Comparison of ENCODE assay signal across 1 cellular context in the genomic region with DNA sequence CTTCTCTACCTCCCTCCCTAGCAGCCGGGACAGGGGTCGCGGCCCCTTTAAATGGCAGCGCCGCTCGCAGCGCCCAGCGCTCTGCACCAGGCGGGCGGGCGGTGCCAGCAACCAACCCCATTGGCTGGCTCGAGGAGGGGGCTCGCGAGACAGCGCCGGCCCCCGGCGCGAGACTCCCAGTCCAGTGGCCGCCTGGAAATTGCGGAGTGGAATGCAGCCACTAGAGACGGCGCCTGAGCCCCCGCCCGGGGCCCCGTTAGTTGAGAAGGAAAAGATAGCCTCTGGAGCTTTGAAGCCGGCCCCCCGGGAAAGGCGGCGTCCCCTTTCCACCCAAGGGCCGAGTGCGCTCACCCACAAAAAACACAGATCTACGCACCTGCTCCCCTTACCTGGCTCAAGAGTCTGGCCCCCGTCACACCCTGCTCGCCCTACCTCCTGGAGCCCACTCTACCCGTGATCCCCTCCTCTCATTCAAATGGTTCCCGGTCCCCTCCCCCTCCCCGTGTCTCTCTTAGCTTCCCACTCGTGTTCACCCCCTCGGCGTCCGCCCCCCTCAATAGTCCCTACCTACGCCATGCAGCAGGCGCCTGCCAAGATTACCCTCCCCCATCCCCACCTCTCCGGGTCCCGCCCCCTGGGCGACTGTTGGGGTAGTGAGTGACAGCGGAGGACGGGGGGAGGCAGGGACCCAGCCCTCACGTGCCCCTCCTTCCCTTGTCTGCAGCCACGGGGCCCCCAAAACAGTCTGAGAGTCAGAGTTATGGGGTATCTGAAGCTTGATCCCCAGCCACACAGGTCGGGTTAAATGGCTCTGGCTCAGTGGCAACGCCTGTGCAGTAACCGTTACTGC.
TF ChIP-seq lines count a peak whose summit lies in the region.

A gene (minus strand): TSS at position 49 of the 850 bp plus-strand sequence. CDS start 885 bp downstream, outside the sequence.

TF ChIP-seq in HEK293, 187 proteins besides CTCF, POLR2A, EP300 and RAD21 (continued from another document and continues in another):
- TF ChIP-seq, protein P1, sequence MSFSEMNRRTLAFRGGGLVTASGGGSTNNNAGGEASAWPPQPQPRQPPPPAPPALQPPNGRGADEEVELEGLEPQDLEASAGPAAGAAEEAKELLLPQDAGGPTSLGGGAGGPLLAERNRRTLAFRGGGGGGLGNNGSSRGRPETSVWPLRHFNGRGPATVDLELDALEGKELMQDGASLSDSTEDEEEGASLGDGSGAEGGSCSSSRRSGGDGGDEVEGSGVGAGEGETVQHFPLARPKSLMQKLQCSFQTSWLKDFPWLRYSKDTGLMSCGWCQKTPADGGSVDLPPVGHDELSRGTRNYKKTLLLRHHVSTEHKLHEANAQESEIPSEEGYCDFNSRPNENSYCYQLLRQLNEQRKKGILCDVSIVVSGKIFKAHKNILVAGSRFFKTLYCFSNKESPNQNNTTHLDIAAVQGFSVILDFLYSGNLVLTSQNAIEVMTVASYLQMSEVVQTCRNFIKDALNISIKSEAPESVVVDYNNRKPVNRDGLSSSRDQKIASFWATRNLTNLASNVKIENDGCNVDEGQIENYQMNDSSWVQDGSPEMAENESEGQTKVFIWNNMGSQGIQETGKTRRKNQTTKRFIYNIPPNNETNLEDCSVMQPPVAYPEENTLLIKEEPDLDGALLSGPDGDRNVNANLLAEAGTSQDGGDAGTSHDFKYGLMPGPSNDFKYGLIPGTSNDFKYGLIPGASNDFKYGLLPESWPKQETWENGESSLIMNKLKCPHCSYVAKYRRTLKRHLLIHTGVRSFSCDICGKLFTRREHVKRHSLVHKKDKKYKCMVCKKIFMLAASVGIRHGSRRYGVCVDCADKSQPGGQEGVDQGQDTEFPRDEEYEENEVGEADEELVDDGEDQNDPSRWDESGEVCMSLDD (tag by site-specific recombination; IDR thresholded peaks at IDR 0.05) = peak; percentile 85
- no peak for TF ChIP-seq ZNF549 (tag by site-specific recombination; IDR thresholded peaks at IDR 0.05)
- TF ChIP-seq WT1 (tag by site-specific recombination; IDR thresholded peaks at IDR 0.05) = 0 out of 2 replicates have a peak, but pooled peaks have one; percentile 20
- TF ChIP-seq OSR2 (tag by site-specific recombination; IDR thresholded peaks at IDR 0.05) = no peak
- TF ChIP-seq, protein P2, sequence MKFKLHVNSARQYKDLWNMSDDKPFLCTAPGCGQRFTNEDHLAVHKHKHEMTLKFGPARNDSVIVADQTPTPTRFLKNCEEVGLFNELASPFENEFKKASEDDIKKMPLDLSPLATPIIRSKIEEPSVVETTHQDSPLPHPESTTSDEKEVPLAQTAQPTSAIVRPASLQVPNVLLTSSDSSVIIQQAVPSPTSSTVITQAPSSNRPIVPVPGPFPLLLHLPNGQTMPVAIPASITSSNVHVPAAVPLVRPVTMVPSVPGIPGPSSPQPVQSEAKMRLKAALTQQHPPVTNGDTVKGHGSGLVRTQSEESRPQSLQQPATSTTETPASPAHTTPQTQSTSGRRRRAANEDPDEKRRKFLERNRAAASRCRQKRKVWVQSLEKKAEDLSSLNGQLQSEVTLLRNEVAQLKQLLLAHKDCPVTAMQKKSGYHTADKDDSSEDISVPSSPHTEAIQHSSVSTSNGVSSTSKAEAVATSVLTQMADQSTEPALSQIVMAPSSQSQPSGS (tag by site-specific recombination; IDR thresholded peaks at IDR 0.05; ENCODE audit: low read depth) = no peak
- TF ChIP-seq, protein P3, sequence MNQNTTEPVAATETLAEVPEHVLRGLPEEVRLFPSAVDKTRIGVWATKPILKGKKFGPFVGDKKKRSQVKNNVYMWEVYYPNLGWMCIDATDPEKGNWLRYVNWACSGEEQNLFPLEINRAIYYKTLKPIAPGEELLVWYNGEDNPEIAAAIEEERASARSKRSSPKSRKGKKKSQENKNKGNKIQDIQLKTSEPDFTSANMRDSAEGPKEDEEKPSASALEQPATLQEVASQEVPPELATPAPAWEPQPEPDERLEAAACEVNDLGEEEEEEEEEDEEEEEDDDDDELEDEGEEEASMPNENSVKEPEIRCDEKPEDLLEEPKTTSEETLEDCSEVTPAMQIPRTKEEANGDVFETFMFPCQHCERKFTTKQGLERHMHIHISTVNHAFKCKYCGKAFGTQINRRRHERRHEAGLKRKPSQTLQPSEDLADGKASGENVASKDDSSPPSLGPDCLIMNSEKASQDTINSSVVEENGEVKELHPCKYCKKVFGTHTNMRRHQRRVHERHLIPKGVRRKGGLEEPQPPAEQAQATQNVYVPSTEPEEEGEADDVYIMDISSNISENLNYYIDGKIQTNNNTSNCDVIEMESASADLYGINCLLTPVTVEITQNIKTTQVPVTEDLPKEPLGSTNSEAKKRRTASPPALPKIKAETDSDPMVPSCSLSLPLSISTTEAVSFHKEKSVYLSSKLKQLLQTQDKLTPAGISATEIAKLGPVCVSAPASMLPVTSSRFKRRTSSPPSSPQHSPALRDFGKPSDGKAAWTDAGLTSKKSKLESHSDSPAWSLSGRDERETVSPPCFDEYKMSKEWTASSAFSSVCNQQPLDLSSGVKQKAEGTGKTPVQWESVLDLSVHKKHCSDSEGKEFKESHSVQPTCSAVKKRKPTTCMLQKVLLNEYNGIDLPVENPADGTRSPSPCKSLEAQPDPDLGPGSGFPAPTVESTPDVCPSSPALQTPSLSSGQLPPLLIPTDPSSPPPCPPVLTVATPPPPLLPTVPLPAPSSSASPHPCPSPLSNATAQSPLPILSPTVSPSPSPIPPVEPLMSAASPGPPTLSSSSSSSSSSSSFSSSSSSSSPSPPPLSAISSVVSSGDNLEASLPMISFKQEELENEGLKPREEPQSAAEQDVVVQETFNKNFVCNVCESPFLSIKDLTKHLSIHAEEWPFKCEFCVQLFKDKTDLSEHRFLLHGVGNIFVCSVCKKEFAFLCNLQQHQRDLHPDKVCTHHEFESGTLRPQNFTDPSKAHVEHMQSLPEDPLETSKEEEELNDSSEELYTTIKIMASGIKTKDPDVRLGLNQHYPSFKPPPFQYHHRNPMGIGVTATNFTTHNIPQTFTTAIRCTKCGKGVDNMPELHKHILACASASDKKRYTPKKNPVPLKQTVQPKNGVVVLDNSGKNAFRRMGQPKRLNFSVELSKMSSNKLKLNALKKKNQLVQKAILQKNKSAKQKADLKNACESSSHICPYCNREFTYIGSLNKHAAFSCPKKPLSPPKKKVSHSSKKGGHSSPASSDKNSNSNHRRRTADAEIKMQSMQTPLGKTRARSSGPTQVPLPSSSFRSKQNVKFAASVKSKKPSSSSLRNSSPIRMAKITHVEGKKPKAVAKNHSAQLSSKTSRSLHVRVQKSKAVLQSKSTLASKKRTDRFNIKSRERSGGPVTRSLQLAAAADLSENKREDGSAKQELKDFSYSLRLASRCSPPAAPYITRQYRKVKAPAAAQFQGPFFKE (tag by site-specific recombination; IDR thresholded peaks at IDR 0.05; ENCODE audit: borderline replicate concordance) = no peak
- TF ChIP-seq, protein P4, sequence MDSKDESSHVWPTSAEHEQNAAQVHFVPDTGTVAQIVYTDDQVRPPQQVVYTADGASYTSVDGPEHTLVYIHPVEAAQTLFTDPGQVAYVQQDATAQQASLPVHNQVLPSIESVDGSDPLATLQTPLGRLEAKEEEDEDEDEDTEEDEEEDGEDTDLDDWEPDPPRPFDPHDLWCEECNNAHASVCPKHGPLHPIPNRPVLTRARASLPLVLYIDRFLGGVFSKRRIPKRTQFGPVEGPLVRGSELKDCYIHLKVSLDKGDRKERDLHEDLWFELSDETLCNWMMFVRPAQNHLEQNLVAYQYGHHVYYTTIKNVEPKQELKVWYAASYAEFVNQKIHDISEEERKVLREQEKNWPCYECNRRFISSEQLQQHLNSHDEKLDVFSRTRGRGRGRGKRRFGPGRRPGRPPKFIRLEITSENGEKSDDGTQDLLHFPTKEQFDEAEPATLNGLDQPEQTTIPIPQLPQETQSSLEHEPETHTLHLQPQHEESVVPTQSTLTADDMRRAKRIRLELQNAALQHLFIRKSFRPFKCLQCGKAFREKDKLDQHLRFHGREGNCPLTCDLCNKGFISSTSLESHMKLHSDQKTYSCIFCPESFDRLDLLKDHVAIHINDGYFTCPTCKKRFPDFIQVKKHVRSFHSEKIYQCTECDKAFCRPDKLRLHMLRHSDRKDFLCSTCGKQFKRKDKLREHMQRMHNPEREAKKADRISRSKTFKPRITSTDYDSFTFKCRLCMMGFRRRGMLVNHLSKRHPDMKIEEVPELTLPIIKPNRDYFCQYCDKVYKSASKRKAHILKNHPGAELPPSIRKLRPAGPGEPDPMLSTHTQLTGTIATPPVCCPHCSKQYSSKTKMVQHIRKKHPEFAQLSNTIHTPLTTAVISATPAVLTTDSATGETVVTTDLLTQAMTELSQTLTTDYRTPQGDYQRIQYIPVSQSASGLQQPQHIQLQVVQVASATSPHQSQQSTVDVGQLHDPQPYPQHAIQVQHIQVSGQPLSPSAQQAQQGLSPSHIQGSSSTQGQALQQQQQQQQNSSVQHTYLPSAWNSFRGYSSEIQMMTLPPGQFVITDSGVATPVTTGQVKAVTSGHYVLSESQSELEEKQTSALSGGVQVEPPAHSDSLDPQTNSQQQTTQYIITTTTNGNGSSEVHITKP (tag by site-specific recombination; IDR thresholded peaks at IDR 0.05) = peak; percentile 65
- TF ChIP-seq MYNN (tag by site-specific recombination; IDR thresholded peaks at IDR 0.05; ENCODE audit: borderline replicate concordance) = no peak
- TF ChIP-seq, protein P5, sequence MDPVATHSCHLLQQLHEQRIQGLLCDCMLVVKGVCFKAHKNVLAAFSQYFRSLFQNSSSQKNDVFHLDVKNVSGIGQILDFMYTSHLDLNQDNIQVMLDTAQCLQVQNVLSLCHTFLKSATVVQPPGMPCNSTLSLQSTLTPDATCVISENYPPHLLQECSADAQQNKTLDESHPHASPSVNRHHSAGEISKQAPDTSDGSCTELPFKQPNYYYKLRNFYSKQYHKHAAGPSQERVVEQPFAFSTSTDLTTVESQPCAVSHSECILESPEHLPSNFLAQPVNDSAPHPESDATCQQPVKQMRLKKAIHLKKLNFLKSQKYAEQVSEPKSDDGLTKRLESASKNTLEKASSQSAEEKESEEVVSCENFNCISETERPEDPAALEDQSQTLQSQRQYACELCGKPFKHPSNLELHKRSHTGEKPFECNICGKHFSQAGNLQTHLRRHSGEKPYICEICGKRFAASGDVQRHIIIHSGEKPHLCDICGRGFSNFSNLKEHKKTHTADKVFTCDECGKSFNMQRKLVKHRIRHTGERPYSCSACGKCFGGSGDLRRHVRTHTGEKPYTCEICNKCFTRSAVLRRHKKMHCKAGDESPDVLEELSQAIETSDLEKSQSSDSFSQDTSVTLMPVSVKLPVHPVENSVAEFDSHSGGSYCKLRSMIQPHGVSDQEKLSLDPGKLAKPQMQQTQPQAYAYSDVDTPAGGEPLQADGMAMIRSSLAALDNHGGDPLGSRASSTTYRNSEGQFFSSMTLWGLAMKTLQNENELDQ (tag by site-specific recombination; IDR thresholded peaks at IDR 0.05; ENCODE audit: low read depth) = no peak
- no peak for TF ChIP-seq ZNF132 (tag by site-specific recombination; IDR thresholded peaks at IDR 0.05; ENCODE audit: borderline replicate concordance)
- no peak for TF ChIP-seq ZNF16 (tag by site-specific recombination; IDR thresholded peaks at IDR 0.05; ENCODE audit: low read depth)
- peak; percentile 30; the same call in 1 of the 2 replicates for TF ChIP-seq MZF1 (tag by site-specific recombination; IDR thresholded peaks at IDR 0.05; ENCODE audit: borderline replicate concordance)
- no peak for TF ChIP-seq BCL11A (tag by site-specific recombination; IDR thresholded peaks at IDR 0.05; ENCODE audit: low read depth)
- no peak for TF ChIP-seq ZNF140 (tag by site-specific recombination; IDR thresholded peaks at IDR 0.05)
- TF ChIP-seq SETDB1 (IDR thresholded peaks at IDR 0.05; ENCODE audit: insufficient read length, low read length) = no peak
- TF ChIP-seq ZNF274 (IDR thresholded peaks at IDR 0.05; ENCODE audit: low read length) = no peak
- no peak for TF ChIP-seq ZNF274 (tag by site-specific recombination; IDR thresholded peaks at IDR 0.05; ENCODE audit: borderline replicate concordance)
- TF ChIP-seq, protein P6, sequence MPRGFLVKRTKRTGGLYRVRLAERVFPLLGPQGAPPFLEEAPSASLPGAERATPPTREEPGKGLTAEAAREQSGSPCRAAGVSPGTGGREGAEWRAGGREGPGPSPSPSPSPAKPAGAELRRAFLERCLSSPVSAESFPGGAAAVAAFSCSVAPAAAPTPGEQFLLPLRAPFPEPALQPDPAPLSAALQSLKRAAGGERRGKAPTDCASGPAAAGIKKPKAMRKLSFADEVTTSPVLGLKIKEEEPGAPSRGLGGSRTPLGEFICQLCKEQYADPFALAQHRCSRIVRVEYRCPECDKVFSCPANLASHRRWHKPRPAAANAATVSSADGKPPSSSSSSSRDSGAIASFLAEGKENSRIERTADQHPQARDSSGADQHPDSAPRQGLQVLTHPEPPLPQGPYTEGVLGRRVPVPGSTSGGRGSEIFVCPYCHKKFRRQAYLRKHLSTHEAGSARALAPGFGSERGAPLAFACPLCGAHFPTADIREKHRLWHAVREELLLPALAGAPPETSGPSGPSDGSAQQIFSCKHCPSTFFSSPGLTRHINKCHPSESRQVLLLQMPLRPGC (tag by site-specific recombination; IDR thresholded peaks at IDR 0.05) = no peak
- TF ChIP-seq ZNF2 (tag by site-specific recombination; IDR thresholded peaks at IDR 0.05) = no peak
- TF ChIP-seq ZNF155 (tag by site-specific recombination; IDR thresholded peaks at IDR 0.05) = no peak
- no peak for TF ChIP-seq ZNF248 (tag by site-specific recombination; IDR thresholded peaks at IDR 0.05)
- no peak for TF ChIP-seq ZNF157 (tag by site-specific recombination; IDR thresholded peaks at IDR 0.05)
- TF ChIP-seq PRDM1 (tag by site-specific recombination; IDR thresholded peaks at IDR 0.05) = no peak
- TF ChIP-seq, protein P7, sequence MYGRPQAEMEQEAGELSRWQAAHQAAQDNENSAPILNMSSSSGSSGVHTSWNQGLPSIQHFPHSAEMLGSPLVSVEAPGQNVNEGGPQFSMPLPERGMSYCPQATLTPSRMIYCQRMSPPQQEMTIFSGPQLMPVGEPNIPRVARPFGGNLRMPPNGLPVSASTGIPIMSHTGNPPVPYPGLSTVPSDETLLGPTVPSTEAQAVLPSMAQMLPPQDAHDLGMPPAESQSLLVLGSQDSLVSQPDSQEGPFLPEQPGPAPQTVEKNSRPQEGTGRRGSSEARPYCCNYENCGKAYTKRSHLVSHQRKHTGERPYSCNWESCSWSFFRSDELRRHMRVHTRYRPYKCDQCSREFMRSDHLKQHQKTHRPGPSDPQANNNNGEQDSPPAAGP (tag by site-specific recombination; IDR thresholded peaks at IDR 0.05) = 0 out of 2 replicates have a peak, but pooled peaks have one; percentile 27
- TF ChIP-seq, protein P8, sequence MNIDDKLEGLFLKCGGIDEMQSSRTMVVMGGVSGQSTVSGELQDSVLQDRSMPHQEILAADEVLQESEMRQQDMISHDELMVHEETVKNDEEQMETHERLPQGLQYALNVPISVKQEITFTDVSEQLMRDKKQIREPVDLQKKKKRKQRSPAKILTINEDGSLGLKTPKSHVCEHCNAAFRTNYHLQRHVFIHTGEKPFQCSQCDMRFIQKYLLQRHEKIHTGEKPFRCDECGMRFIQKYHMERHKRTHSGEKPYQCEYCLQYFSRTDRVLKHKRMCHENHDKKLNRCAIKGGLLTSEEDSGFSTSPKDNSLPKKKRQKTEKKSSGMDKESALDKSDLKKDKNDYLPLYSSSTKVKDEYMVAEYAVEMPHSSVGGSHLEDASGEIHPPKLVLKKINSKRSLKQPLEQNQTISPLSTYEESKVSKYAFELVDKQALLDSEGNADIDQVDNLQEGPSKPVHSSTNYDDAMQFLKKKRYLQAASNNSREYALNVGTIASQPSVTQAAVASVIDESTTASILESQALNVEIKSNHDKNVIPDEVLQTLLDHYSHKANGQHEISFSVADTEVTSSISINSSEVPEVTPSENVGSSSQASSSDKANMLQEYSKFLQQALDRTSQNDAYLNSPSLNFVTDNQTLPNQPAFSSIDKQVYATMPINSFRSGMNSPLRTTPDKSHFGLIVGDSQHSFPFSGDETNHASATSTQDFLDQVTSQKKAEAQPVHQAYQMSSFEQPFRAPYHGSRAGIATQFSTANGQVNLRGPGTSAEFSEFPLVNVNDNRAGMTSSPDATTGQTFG (tag by site-specific recombination; IDR thresholded peaks at IDR 0.05; ENCODE audit: borderline replicate concordance) = no peak
- TF ChIP-seq ZIC2 (tag by site-specific recombination; IDR thresholded peaks at IDR 0.05) = peak; percentile 52
- no peak for TF ChIP-seq ZNF548 (tag by site-specific recombination; IDR thresholded peaks at IDR 0.05)
- no peak for TF ChIP-seq ZNF23 (tag by site-specific recombination; IDR thresholded peaks at IDR 0.05; ENCODE audit: borderline replicate concordance)
